In genomic region chr15:40343512-40343911, GRCh38 we compare ENCODE assay signal across 11 cellular contexts. TPM values are rescaled to one million over a fixed set of nuclear protein-coding genes. Genes with fewer than 3 reads are reported as not detected.
DNase-seq lines count a peak whose midpoint lies in the region; ATAC-seq, FAIRE-seq and TF ChIP-seq lines count a peak whose summit lies in the region.
"Had no signal": no experiment of that assay in that cellular context is flagged by ENCODE, and none has a peak within 500 bp of the region (broad histone marks: within the 10 kb centered on the region; RNA-seq: fewer than 3 reads in every experiment).

No MANE protein-coding gene starts in this region.

- H3K4me3 ChIP-seq in kidney (ENCODE audit: low read length in 2 of 2): no peak overlapping the region

- H3K27ac Mint-ChIP-seq in brain (peak overlapping the region; percentile 15 to 82 (median 21)), type B pancreatic cell (peak overlapping the region; percentile 68)
- no peak overlapping the region for H3K27ac Mint-ChIP-seq in activated T-helper 2 cell treated with anti-CD3 and anti-CD28 coated beads, Interferon-gamma antibody, Interleukin-2, Interleukin-4, amounts not matched to agents 10 μg/mL and 5 μg/mL and 100 μg/mL, durations not matched to agents 14 hours and 24 hours and 36 hours

- peaks cover 2% of the 10 kb centered on the region for H3K27me3 Mint-ChIP-seq in brain
- no peaks in the 10 kb centered on the region for H3K27me3 Mint-ChIP-seq in type B pancreatic cell
- no peaks in the 10 kb centered on the region for H3K27me3 Mint-ChIP-seq in activated T-helper 2 cell treated with anti-CD3 and anti-CD28 coated beads, Interferon-gamma antibody, Interleukin-2, Interleukin-4, amounts not matched to agents 10 μg/mL and 5 μg/mL and 100 μg/mL, durations not matched to agents 14 hours and 24 hours and 36 hours (ENCODE audit: low read depth)

- no peak for TF ChIP-seq CTCF in brain (conservative IDR thresholded peaks at IDR 0.05)
- no peak for TF ChIP-seq CTCF in kidney (IDR thresholded peaks at IDR 0.05; ENCODE audit: borderline replicate concordance, extremely low read depth, insufficient read depth)
- TF ChIP-seq CTCF in type B pancreatic cell (conservative IDR thresholded peaks at IDR 0.05): no peak

- H3K4me1 Mint-ChIP-seq in brain (peaks cover 44% of the 10 kb centered on the region), type B pancreatic cell (ENCODE audit: unreplicated experiment) (peaks cover 12% of the 10 kb centered on the region)
- no peaks in the 10 kb centered on the region for H3K4me1 Mint-ChIP-seq in activated T-helper 2 cell treated with anti-CD3 and anti-CD28 coated beads, Interferon-gamma antibody, Interleukin-2, Interleukin-4, amounts not matched to agents 10 μg/mL and 5 μg/mL and 100 μg/mL, durations not matched to agents 14 hours and 24 hours and 36 hours (ENCODE audit: low read depth)

- no peaks in the 10 kb centered on the region for H3K9me3 ChIP-seq in kidney (ENCODE audit: control insufficient read depth in 1 of 2, low read length in 2 of 2)

- H3K36me3 Mint-ChIP-seq in brain: no peaks in the 10 kb centered on the region
- H3K36me3 Mint-ChIP-seq in type B pancreatic cell: no peaks in the 10 kb centered on the region
- H3K36me3 Mint-ChIP-seq in activated T-helper 2 cell treated with anti-CD3 and anti-CD28 coated beads, Interferon-gamma antibody, Interleukin-2, Interleukin-4, amounts not matched to agents 10 μg/mL and 5 μg/mL and 100 μg/mL, durations not matched to agents 14 hours and 24 hours and 36 hours (ENCODE audit: low read depth): no peaks in the 10 kb centered on the region

- peaks cover 14 to 29% of the 10 kb centered on the region in 2 donors for H3K4me1 ChIP-seq in kidney (ENCODE audit: control insufficient read depth in 1 of 2, insufficient read depth in 1 of 2, low read depth in 1 of 2, low read length in 2 of 2)

- DNase-seq in HTR-8/SVneo (ENCODE audit: insufficient read length, low spot score) (peak; percentile 63), kidney (peak; percentile 68), type B pancreatic cell (ENCODE audit: extremely low spot score, unreplicated experiment) (no peak), midbrain (lab: John Stamatoyannopoulos, UW) (no peak)
- DNase-seq in activated T-helper 2 cell treated with anti-CD3 and anti-CD28 coated beads, Interferon-gamma antibody, Interleukin-2, Interleukin-4, amounts not matched to agents 10 μg/mL and 5 μg/mL and 100 μg/mL, durations not matched to agents 14 hours and 24 hours and 36 hours (ENCODE audit: low spot score): no peak
- no peak for DNase-seq in activated CD4-positive, CD25-positive, alpha-beta regulatory T cell (lab: John Stamatoyannopoulos, UW)
- DNase-seq: NCI-H446; stimulated activated CD4-positive, alpha-beta T cell treated with anti-CD3 and anti-CD28 coated beads, Interleukin-4, amount 100 ng/mL, for 24 hours had no signal

- no peak for ATAC-seq in GM19328 (IDR thresholded peaks at IDR 0.05; ENCODE audit: unreplicated experiment)

- no peaks in the 10 kb centered on the region for H3K36me3 ChIP-seq in kidney (ENCODE audit: control insufficient read depth in 1 of 2, insufficient read depth in 2 of 2, low read length in 2 of 2)

- H3K9me3 Mint-ChIP-seq in brain (no peaks in the 10 kb centered on the region), type B pancreatic cell (no peaks in the 10 kb centered on the region)
- no peaks in the 10 kb centered on the region for H3K9me3 Mint-ChIP-seq in activated T-helper 2 cell treated with anti-CD3 and anti-CD28 coated beads, Interferon-gamma antibody, Interleukin-2, Interleukin-4, amounts not matched to agents 10 μg/mL and 5 μg/mL and 100 μg/mL, durations not matched to agents 14 hours and 24 hours and 36 hours

- H3K9ac ChIP-seq in kidney (ENCODE audit: low read length in 2 of 2): no peak overlapping the region

- no peak overlapping the region for H3K27ac ChIP-seq in kidney (ENCODE audit: low read depth in 2 of 2, low read length in 2 of 2)

- FAIRE-seq in HTR-8/SVneo (lab: Jason Lieb, UNC) (peak; percentile 88), kidney (lab: Jason Lieb, UNC) (no peak)
- FAIRE-seq: GM18507 had no signal

- H3K4me3 Mint-ChIP-seq in brain: no peak overlapping the region
- H3K4me3 Mint-ChIP-seq in type B pancreatic cell: peak overlapping the region; percentile 20
- no peak overlapping the region for H3K4me3 Mint-ChIP-seq in activated T-helper 2 cell treated with anti-CD3 and anti-CD28 coated beads, Interferon-gamma antibody, Interleukin-2, Interleukin-4, amounts not matched to agents 10 μg/mL and 5 μg/mL and 100 μg/mL, durations not matched to agents 14 hours and 24 hours and 36 hours (ENCODE audit: low read depth)

- intact Hi-C loops in kidney (cut with DNase I): no loop called here
- intact Hi-C loops in activated T-helper 2 cell treated with anti-CD3 and anti-CD28 coated beads, Interferon-gamma antibody, Interleukin-2, Interleukin-4, amounts not matched to agents 10 μg/mL and 5 μg/mL and 100 μg/mL, durations not matched to agents 14 hours and 24 hours and 36 hours (cut with micrococcal nuclease): no loop called here

RNA-seq across cellular contexts. Expression of gene CCDC9B, which starts 2.8 kb away (rescaled TPM):
- polyA plus RNA-seq in brain (ENCODE audit: insufficient read depth, low read depth, low replicate concordance) (1.2 TPM), kidney (ENCODE audit: insufficient read depth, low read depth, low replicate concordance) (4.7 TPM)
- total RNA-seq in kidney (60.0 TPM), type B pancreatic cell (ENCODE audit: low replicate concordance) (1.6 and 2.4 TPM in 2 replicates)
- total RNA-seq in activated T-helper 2 cell treated with anti-CD3 and anti-CD28 coated beads, Interferon-gamma antibody, Interleukin-2, Interleukin-4, amounts not matched to agents 10 μg/mL and 5 μg/mL and 100 μg/mL, durations not matched to agents 14 hours and 24 hours and 36 hours: 0.34 and 0.41 TPM in 2 replicates

RNA-seq across cellular contexts. Expression of gene PHGR1, which starts 7.3 kb away (rescaled TPM):
- polyA plus RNA-seq in brain (ENCODE audit: insufficient read depth, low read depth, low replicate concordance) (not detected), kidney (ENCODE audit: insufficient read depth, low read depth, low replicate concordance) (not detected)
- total RNA-seq in kidney (not detected), type B pancreatic cell (ENCODE audit: low replicate concordance) (5.6 and 15.8 TPM in 2 replicates)
- total RNA-seq in activated T-helper 2 cell treated with anti-CD3 and anti-CD28 coated beads, Interferon-gamma antibody, Interleukin-2, Interleukin-4, amounts not matched to agents 10 μg/mL and 5 μg/mL and 100 μg/mL, durations not matched to agents 14 hours and 24 hours and 36 hours: not detected in 2 replicates

RNA-seq across cellular contexts. Expression of gene DISP2, which starts 14.5 kb away (rescaled TPM):
- polyA plus RNA-seq in brain (ENCODE audit: insufficient read depth, low read depth, low replicate concordance): 16.3 TPM
- total RNA-seq in kidney: 0.69 TPM
- polyA plus RNA-seq in kidney (ENCODE audit: insufficient read depth, low read depth, low replicate concordance): 0.04 TPM
- 1.5 and 1.8 TPM in 2 replicates for total RNA-seq in type B pancreatic cell (ENCODE audit: low replicate concordance)
- 0.05 and 0.39 TPM in 2 replicates for total RNA-seq in activated T-helper 2 cell treated with anti-CD3 and anti-CD28 coated beads, Interferon-gamma antibody, Interleukin-2, Interleukin-4, amounts not matched to agents 10 μg/mL and 5 μg/mL and 100 μg/mL, durations not matched to agents 14 hours and 24 hours and 36 hours

RNA-seq across cellular contexts. Expression of gene INAFM2, which starts 20.0 kb away (rescaled TPM):
- 9.5 TPM for polyA plus RNA-seq in brain (ENCODE audit: insufficient read depth, low read depth, low replicate concordance)
- total RNA-seq in kidney: 21.6 TPM
- polyA plus RNA-seq in kidney (ENCODE audit: insufficient read depth, low read depth, low replicate concordance): 14.7 TPM
- total RNA-seq in type B pancreatic cell (ENCODE audit: low replicate concordance): 12.3 and 23.6 TPM in 2 replicates
- total RNA-seq in activated T-helper 2 cell treated with anti-CD3 and anti-CD28 coated beads, Interferon-gamma antibody, Interleukin-2, Interleukin-4, amounts not matched to agents 10 μg/mL and 5 μg/mL and 100 μg/mL, durations not matched to agents 14 hours and 24 hours and 36 hours: 16.7 and 17.9 TPM in 2 replicates

RNA-seq across cellular contexts. Expression of gene PLCB2, which starts 35.8 kb away (rescaled TPM):
- polyA plus RNA-seq in brain (ENCODE audit: insufficient read depth, low read depth, low replicate concordance) (3.9 TPM), kidney (ENCODE audit: insufficient read depth, low read depth, low replicate concordance) (4.4 TPM)
- total RNA-seq in kidney (37.2 TPM), type B pancreatic cell (ENCODE audit: low replicate concordance) (0.71 and 5.8 TPM in 2 replicates)
- 96.3 and 98.9 TPM in 2 replicates for total RNA-seq in activated T-helper 2 cell treated with anti-CD3 and anti-CD28 coated beads, Interferon-gamma antibody, Interleukin-2, Interleukin-4, amounts not matched to agents 10 μg/mL and 5 μg/mL and 100 μg/mL, durations not matched to agents 14 hours and 24 hours and 36 hours

Comparison
In these comparisons a context has a peak if more than half of its experiments do, and no peak if none do; other contexts are left out.
1. DNase-seq: peak in HTR-8/SVneo (single experiment) and kidney (single experiment); none in type B pancreatic cell (single experiment), midbrain (single experiment), activated T-helper 2 cell treated with anti-CD3 and anti-CD28 coated beads, Interferon-gamma antibody, Interleukin-2, Interleukin-4, amounts not matched to agents 10 μg/mL and 5 μg/mL and 100 μg/mL, durations not matched to agents 14 hours and 24 hours and 36 hours (single experiment) and activated CD4-positive, CD25-positive, alpha-beta regulatory T cell (0 of 4).
2. RNA of gene CCDC9B, which starts 2.8 kb away (total RNA-seq): 60.0 TPM in kidney (single experiment); 1.6 to 2.4 TPM in type B pancreatic cell and 0.34 to 0.41 TPM in activated T-helper 2 cell treated with anti-CD3 and anti-CD28 coated beads, Interferon-gamma antibody, Interleukin-2, Interleukin-4, amounts not matched to agents 10 μg/mL and 5 μg/mL and 100 μg/mL, durations not matched to agents 14 hours and 24 hours and 36 hours; every median in the first group is over 10 times any median in the second.